In genomic region chr1:163820748-163821147, GRCh38 we compare ENCODE assay signal across 10 cellular contexts.
A peak's percentile ranks its signal among the peaks of the same experiment; 100 is the strongest.
DNase-seq lines count a peak whose midpoint lies in the region; TF ChIP-seq lines count a peak whose summit lies in the region.
"Had no signal": no experiment of that assay in that cellular context is flagged by ENCODE, and none has a peak within 500 bp of the region (broad histone marks: within the 10 kb centered on the region; RNA-seq: fewer than 3 reads in every experiment).

No MANE protein-coding gene starts in this region.

- no peaks in the 10 kb centered on the region for H4K20me1 ChIP-seq in Loucy (ENCODE audit: insufficient read depth, low read length, poor library complexity, severe bottlenecking)

- no peak overlapping the region for H2AFZ ChIP-seq in Loucy (ENCODE audit: low read length)

- no peak overlapping the region for H3K4me2 ChIP-seq in Loucy (ENCODE audit: low read depth, low read length, poor library complexity, severe bottlenecking)

- no peaks in the 10 kb centered on the region for H3K4me1 ChIP-seq in Loucy (ENCODE audit: insufficient read depth, low read length, poor library complexity, severe bottlenecking)
- H3K4me1 ChIP-seq: right lobe of liver, SJSA1 had no signal

- H3F3A ChIP-seq in Loucy (ENCODE audit: low read depth): no peaks in the 10 kb centered on the region

- H3K27me3 ChIP-seq in Loucy (ENCODE audit: insufficient read depth, low read length, poor library complexity, severe bottlenecking): no peaks in the 10 kb centered on the region
- H3K27me3 ChIP-seq: right lobe of liver, SJSA1 had no signal

- H3K36me3 ChIP-seq in Loucy (ENCODE audit: insufficient read depth, low read length): no peaks in the 10 kb centered on the region
- H3K36me3 ChIP-seq: right lobe of liver, SJSA1 had no signal

- peak; percentile 3 for DNase-seq in DMS114 treated with DMSO at 0.1 percent for 48 hours (lab: John Stamatoyannopoulos, UW; ENCODE audit: unreplicated experiment)
- DNase-seq in cardiac fibroblast (ENCODE audit: low read depth in 2 of 2): peak; percentile 22 to 51
- DNase-seq in midbrain (lab: John Stamatoyannopoulos, UW): peak; percentile 4
- no peak for DNase-seq in activated CD8-positive, alpha-beta memory T cell treated with anti-CD3 and anti-CD28 coated beads, Interleukin-2, amount 50 U/mL, for 4 hours
- DNase-seq in ureter (ENCODE audit: low spot score): no peak
- DNase-seq in activated CD4-positive, alpha-beta T cell treated with anti-CD3 and anti-CD28 coated beads for 4 hours: no peak
- DNase-seq: MV-4-11, right lobe of liver had no signal

- H3K9me3 ChIP-seq in Loucy (ENCODE audit: insufficient read depth, low read depth, low read length): no peaks in the 10 kb centered on the region
- H3K9me3 ChIP-seq: right lobe of liver, SJSA1 had no signal

- no peak overlapping the region for H3K9ac ChIP-seq in Loucy (ENCODE audit: low read depth, low read length, poor library complexity, severe bottlenecking)

- TF ChIP-seq CTCF in Loucy (conservative IDR thresholded peaks at IDR 0.05; ENCODE audit: low read length) (peak; percentile 51), cardiac fibroblast (IDR thresholded peaks at IDR 0.05; ENCODE audit: low read depth, low read length) (peak; percentile 28)

- H3K4me3 ChIP-seq in Loucy (ENCODE audit: low read length, poor library complexity, severe bottlenecking) (no peak overlapping the region), cardiac fibroblast (replicated peaks in 1 of 2; ENCODE audit: low read depth in 2 of 2, low read length in 2 of 2) (no peak overlapping the region)
- H3K4me3 ChIP-seq: right lobe of liver, SJSA1 had no signal

- no peaks in the 10 kb centered on the region; the same call in 1 of the 2 replicates for H3K9me2 ChIP-seq in Loucy (replicated peaks; ENCODE audit: low read depth, low read length)

- H3K79me2 ChIP-seq in Loucy (ENCODE audit: insufficient read depth, low read length): no peaks in the 10 kb centered on the region

Comparison
In these comparisons a context has a peak if more than half of its experiments do, and no peak if none do; other contexts are left out.
1. DNase-seq: peak in DMS114 treated with DMSO at 0.1 percent for 48 hours (single experiment), cardiac fibroblast (2 of 2) and midbrain (single experiment); none in activated CD8-positive, alpha-beta memory T cell treated with anti-CD3 and anti-CD28 coated beads, Interleukin-2, amount 50 U/mL, for 4 hours (single experiment), ureter (single experiment) and activated CD4-positive, alpha-beta T cell treated with anti-CD3 and anti-CD28 coated beads for 4 hours (0 of 2).